Comparison of ENCODE assay signal across 1 cellular context in the genomic region with DNA sequence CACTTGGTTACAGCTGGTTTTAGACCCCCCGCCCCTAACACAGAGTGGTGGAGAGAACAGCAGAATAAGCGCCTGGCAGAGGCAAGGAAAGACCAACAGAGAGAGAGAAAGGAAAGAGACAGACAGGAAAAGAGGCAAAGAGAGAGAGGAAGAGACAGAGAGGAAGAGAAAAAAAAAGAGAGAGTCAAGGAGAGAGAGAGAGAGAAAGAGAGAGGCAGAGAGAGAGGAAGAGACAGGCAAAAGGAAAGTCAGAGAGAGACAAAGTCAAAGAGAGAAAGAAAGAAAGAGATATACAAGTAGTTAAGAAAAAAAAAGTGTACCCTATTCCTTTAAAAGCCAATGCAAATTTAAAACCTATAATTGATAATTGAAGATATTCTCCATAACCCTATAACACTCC.
TF ChIP-seq lines count a peak whose summit lies in the region.

No MANE protein-coding gene starts in this region.

TF ChIP-seq in K562, 482 proteins besides CTCF, POLR2A, EP300 and RAD21:
- TF ChIP-seq SMC3 (conservative IDR thresholded peaks at IDR 0.05; ENCODE audit: insufficient read depth, low read depth, low read length) (no peak), U2AF2 (optimal IDR thresholded peaks at IDR 0.05; ENCODE audit: low read depth, low read length) (no peak), TCFL5 (CRISPR knock-in tag; conservative IDR thresholded peaks at IDR 0.05) (no peak), GTF2A2 (tag; IDR thresholded peaks at IDR 0.05) (no peak), ZNF695 (CRISPR knock-in tag; IDR thresholded peaks at IDR 0.05) (no peak)
- TF ChIP-seq, protein P1, sequence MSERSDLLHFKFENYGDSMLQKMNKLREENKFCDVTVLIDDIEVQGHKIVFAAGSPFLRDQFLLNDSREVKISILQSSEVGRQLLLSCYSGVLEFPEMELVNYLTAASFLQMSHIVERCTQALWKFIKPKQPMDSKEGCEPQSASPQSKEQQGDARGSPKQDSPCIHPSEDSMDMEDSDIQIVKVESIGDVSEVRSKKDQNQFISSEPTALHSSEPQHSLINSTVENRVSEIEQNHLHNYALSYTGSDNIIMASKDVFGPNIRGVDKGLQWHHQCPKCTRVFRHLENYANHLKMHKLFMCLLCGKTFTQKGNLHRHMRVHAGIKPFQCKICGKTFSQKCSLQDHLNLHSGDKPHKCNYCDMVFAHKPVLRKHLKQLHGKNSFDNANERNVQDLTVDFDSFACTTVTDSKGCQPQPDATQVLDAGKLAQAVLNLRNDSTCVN (CRISPR knock-in tag; IDR thresholded peaks at IDR 0.05) = 0 out of 2 replicates have a peak, but pooled peaks have one; percentile 45
- TF ChIP-seq, protein P2, sequence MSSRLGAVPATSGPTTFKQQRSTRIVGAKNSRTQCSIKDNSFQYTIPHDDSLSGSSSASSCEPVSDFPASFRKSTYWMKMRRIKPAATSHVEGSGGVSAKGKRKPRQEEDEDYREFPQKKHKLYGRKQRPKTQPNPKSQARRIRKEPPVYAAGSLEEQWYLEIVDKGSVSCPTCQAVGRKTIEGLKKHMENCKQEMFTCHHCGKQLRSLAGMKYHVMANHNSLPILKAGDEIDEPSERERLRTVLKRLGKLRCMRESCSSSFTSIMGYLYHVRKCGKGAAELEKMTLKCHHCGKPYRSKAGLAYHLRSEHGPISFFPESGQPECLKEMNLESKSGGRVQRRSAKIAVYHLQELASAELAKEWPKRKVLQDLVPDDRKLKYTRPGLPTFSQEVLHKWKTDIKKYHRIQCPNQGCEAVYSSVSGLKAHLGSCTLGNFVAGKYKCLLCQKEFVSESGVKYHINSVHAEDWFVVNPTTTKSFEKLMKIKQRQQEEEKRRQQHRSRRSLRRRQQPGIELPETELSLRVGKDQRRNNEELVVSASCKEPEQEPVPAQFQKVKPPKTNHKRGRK (tag; IDR thresholded peaks at IDR 0.05) = peak; percentile 88
- TF ChIP-seq, protein P3, sequence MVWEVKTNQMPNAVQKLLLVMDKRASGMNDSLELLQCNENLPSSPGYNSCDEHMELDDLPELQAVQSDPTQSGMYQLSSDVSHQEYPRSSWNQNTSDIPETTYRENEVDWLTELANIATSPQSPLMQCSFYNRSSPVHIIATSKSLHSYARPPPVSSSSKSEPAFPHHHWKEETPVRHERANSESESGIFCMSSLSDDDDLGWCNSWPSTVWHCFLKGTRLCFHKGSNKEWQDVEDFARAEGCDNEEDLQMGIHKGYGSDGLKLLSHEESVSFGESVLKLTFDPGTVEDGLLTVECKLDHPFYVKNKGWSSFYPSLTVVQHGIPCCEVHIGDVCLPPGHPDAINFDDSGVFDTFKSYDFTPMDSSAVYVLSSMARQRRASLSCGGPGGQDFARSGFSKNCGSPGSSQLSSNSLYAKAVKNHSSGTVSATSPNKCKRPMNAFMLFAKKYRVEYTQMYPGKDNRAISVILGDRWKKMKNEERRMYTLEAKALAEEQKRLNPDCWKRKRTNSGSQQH (CRISPR knock-in tag; IDR thresholded peaks at IDR 0.05) = peak; percentile 48; the same call in 1 of the 2 replicates
- TF ChIP-seq, protein P4, sequence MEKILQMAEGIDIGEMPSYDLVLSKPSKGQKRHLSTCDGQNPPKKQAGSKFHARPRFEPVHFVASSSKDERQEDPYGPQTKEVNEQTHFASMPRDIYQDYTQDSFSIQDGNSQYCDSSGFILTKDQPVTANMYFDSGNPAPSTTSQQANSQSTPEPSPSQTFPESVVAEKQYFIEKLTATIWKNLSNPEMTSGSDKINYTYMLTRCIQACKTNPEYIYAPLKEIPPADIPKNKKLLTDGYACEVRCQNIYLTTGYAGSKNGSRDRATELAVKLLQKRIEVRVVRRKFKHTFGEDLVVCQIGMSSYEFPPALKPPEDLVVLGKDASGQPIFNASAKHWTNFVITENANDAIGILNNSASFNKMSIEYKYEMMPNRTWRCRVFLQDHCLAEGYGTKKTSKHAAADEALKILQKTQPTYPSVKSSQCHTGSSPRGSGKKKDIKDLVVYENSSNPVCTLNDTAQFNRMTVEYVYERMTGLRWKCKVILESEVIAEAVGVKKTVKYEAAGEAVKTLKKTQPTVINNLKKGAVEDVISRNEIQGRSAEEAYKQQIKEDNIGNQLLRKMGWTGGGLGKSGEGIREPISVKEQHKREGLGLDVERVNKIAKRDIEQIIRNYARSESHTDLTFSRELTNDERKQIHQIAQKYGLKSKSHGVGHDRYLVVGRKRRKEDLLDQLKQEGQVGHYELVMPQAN (IDR thresholded peaks at IDR 0.05; ENCODE audit: borderline replicate concordance) = no peak; the same call in 1 of the 2 replicates
- TF ChIP-seq, protein P5, sequence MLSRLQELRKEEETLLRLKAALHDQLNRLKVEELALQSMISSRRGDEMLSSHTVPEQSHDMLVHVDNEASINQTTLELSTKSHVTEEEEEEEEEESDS (CRISPR knock-in tag; IDR thresholded peaks at IDR 0.05) = no peak
